Comparison of ENCODE assay signal across 8 cellular contexts in the genomic region with DNA sequence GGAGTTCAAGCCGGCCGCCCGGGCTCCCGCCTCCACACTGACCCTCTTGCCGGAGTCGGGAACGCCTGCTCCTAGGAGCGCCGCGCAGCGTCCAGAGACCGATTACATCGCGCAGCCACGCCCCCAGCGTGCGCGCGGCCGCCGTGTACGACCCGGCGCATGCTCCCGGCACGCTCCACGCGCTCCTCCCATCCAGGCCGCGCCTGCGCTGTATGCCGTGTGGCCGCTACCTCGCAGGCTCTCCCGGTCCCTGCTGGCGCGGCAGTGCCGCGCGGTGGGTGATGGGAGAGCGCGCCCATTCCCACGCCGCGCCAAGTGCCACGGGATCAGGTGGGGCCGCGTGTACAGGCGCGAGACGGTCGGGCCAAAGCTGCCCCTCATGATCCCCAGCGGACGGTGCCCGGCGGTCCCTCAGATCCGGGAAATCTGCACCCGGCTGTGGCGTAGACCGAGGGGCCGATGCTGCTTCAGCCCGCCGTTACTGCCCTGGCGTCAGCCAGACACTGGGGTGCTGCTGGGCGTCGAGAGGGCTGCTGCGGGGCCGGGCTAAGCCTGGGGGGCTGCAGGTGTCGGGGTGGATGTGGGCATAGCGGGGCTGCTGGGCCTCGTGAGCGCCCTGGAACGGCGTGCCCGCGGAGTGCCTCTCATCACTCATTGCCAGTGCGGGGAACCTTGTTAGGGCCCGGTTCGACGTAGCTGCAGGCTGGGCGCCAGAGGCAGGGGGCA. TPM values are rescaled to one million over a fixed set of nuclear protein-coding genes. Genes with fewer than 3 reads are reported as not detected.
DNase-seq lines count a peak whose midpoint lies in the region; ATAC-seq, FAIRE-seq and TF ChIP-seq lines count a peak whose summit lies in the region.

Gene GNB1L, minus strand, starts transcription at position 97 of the 726 bp plus-strand sequence. CDS start 33,519 bp downstream, outside the sequence.
Gene RTL10, minus strand, starts transcription at position 97 of the 726 bp plus-strand sequence. CDS start 2,613 bp downstream, outside the sequence.

- peak within 1 kb of the TSS; percentile 97 for H3K27ac Mint-ChIP-seq in activated CD4-positive, alpha-beta T cell treated with anti-CD3 and anti-CD28 coated beads for 36 hours

- H3K27ac ChIP-seq in BLaER1: peak within 1 kb of the TSS; percentile 92

- peaks cover 25% of the 10 kb centered on the region for H3K36me3 Mint-ChIP-seq in activated CD4-positive, alpha-beta T cell treated with anti-CD3 and anti-CD28 coated beads for 36 hours (ENCODE audit: low read depth)

- FAIRE-seq in GM19239 (lab: Jason Lieb, UNC): peak; percentile 82

- DNase-seq in GM19239 (ENCODE audit: insufficient read length, low spot score): peak; percentile 94
- peak; percentile 87 for DNase-seq in NCI-H510A treated with DMSO at 0.1 percent for 48 hours (lab: John Stamatoyannopoulos, UW)
- DNase-seq in activated CD4-positive, alpha-beta T cell treated with anti-CD3 and anti-CD28 coated beads for 36 hours: peak; percentile 98
- peak; percentile 98 for DNase-seq in choroid plexus epithelial cell (ENCODE audit: low read depth)
- DNase-seq in kidney tubule cell (ENCODE audit: low spot score): peak; percentile 97
- DNase-seq in stimulated activated CD4-positive, alpha-beta T cell treated with anti-CD3 and anti-CD28 coated beads, Interleukin-1b, Interleukin-23, amount 100 ng/mL, for 1 hour (ENCODE audit: low read depth in 2 of 2): peak; percentile 90

- peaks cover 30% of the 10 kb centered on the region for H3K4me1 ChIP-seq in BLaER1

- intact Hi-C loops in activated CD4-positive, alpha-beta T cell treated with anti-CD3 and anti-CD28 coated beads for 36 hours (cut with DNase I, micrococcal nuclease): loop anchor here (1.0 to 10.0 kb wide), 14 partner anchors 36 to 710 kb away; partner anchors contain the start of genes CDC45 (in 1 of the 2), COMT (in 1 of the 2), DGCR6L (in 1 of the 2) and DGCR8 (in 1 of the 2)

- H3K9me3 Mint-ChIP-seq in activated CD4-positive, alpha-beta T cell treated with anti-CD3 and anti-CD28 coated beads for 36 hours (ENCODE audit: low read depth): no peaks in the 10 kb centered on the region

- H3K9me3 ChIP-seq in BLaER1: no peaks in the 10 kb centered on the region

- peak; percentile 84 for ATAC-seq in HG03442 (IDR thresholded peaks at IDR 0.05; ENCODE audit: unreplicated experiment)
- ATAC-seq in activated CD4-positive, alpha-beta T cell treated with anti-CD3 and anti-CD28 coated beads for 36 hours: peak; percentile 93

- CTCF ChIA-PET in activated CD4-positive, alpha-beta T cell treated with anti-CD3 and anti-CD28 coated beads for 36 hours (lab: Charles Lee): interaction anchor here (0.5 to 1.7 kb wide), 7 partner anchors 25 to 124 kb away, joined by 3 to 17 read pairs (median 3); no protein-coding TSS in a partner anchor

- POLR2A ChIA-PET in activated CD4-positive, alpha-beta T cell treated with anti-CD3 and anti-CD28 coated beads for 36 hours (lab: Charles Lee): interaction anchor here (0.6 to 2.1 kb wide), 8 partner anchors 11 to 99 kb away, joined by 3 to 11 read pairs (median 3); no protein-coding TSS in a partner anchor

- peaks cover 29% of the 10 kb centered on the region for H3K36me3 ChIP-seq in BLaER1

- peak within 1 kb of the TSS; percentile 97 for H3K4me2 ChIP-seq in BLaER1

- peak within 1 kb of the TSS; percentile 89 for H3K4me3 Mint-ChIP-seq in activated CD4-positive, alpha-beta T cell treated with anti-CD3 and anti-CD28 coated beads for 36 hours

- peak within 1 kb of the TSS; percentile 96 for H3K9ac ChIP-seq in BLaER1

- H3K27me3 Mint-ChIP-seq in activated CD4-positive, alpha-beta T cell treated with anti-CD3 and anti-CD28 coated beads for 36 hours: no peaks in the 10 kb centered on the region

- no peaks in the 10 kb centered on the region for H3K27me3 ChIP-seq in BLaER1

- no peak for TF ChIP-seq CTCF in choroid plexus epithelial cell (conservative IDR thresholded peaks at IDR 0.05; ENCODE audit: low read depth, low read length)

- H4K20me1 ChIP-seq in BLaER1: peaks cover 46% of the 10 kb centered on the region

- H3K4me1 Mint-ChIP-seq in activated CD4-positive, alpha-beta T cell treated with anti-CD3 and anti-CD28 coated beads for 36 hours: peaks cover 51% of the 10 kb centered on the region

- peak within 1 kb of the TSS; percentile 93 for H3K4me3 ChIP-seq in BLaER1
- H3K4me3 ChIP-seq in choroid plexus epithelial cell (ENCODE audit: low read depth, low read length): peak within 1 kb of the TSS; percentile 90

RNA-seq across cellular contexts. Expression of gene GNB1L, which starts in this region (rescaled TPM):
- total RNA-seq in activated CD4-positive, alpha-beta T cell treated with anti-CD3 and anti-CD28 coated beads for 36 hours: 10 to 100 TPM in 1 of 2 experiments, 1 to 10 TPM in 1; 7.6 to 12.4 TPM

RNA-seq across cellular contexts. Expression of gene RTL10, which starts in this region (rescaled TPM):
- 10 to 100 TPM; 14.9 to 15.6 TPM for total RNA-seq in activated CD4-positive, alpha-beta T cell treated with anti-CD3 and anti-CD28 coated beads for 36 hours

Comparison
In these comparisons a context has a peak if more than half of its experiments do, and no peak if none do; other contexts are left out.
1. Peak in every context shown above with its lines: DNase-seq, ATAC-seq, H3K4me3 ChIP-seq and H3K27ac ChIP-seq.